Comparison of ENCODE assay signal across 25 cellular contexts in the genomic region with DNA sequence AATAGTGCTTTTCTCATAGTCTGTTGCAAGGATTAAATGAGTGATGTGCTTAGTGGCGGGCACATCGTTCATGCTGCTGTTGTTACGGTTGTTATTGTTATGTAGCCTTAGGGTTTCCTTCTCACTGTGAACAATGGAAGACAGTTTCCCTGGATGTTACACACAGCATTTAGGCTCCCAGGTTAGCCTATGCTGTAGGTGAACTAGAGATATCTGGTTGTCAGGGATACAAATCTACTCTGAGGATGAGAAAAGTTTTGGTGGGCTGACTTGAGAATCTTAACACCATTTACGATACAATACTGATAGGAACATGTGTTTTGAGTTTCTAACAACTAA. TPM values are rescaled to one million over a fixed set of nuclear protein-coding genes. Genes with fewer than 3 reads are reported as not detected.
DNase-seq lines count a peak whose midpoint lies in the region; TF ChIP-seq lines count a peak whose summit lies in the region.
"Had no signal": no experiment of that assay in that cellular context is flagged by ENCODE, and none has a peak within 500 bp of the region (broad histone marks: within the 10 kb centered on the region; RNA-seq: fewer than 3 reads in every experiment).

No MANE protein-coding gene starts in this region.

- peaks cover 84% of the 10 kb centered on the region for H3K4me1 ChIP-seq in cardiac muscle cell (ENCODE audit: low read depth)
- peaks cover 39% of the 10 kb centered on the region for H3K4me1 ChIP-seq in smooth muscle cell (ENCODE audit: low read depth)

- peaks cover 8% of the 10 kb centered on the region for H3F3A ChIP-seq in smooth muscle cell (ENCODE audit: low read depth)

- peaks cover 99% of the 10 kb centered on the region for H3K79me2 ChIP-seq in smooth muscle cell (ENCODE audit: low read depth)

- H2AFZ ChIP-seq in smooth muscle cell (ENCODE audit: low read depth): no peak overlapping the region

- H4K20me1 ChIP-seq in smooth muscle cell (ENCODE audit: low read depth): peaks cover 96% of the 10 kb centered on the region

- H3K9ac ChIP-seq in smooth muscle cell (ENCODE audit: low read depth): peak overlapping the region; percentile 4

- no peak overlapping the region for H3K4me2 ChIP-seq in smooth muscle cell

- peaks cover 72% of the 10 kb centered on the region for H3K4me1 Mint-ChIP-seq in brain
- peaks cover 35% of the 10 kb centered on the region for H3K4me1 Mint-ChIP-seq in mesothelial cell of epicardium

- TF ChIP-seq CTCF in cardiac muscle cell (IDR thresholded peaks at IDR 0.05; ENCODE audit: low read depth, low read length) (no peak), brain (conservative IDR thresholded peaks at IDR 0.05) (no peak), smooth muscle cell (IDR thresholded peaks at IDR 0.05; ENCODE audit: borderline replicate concordance, insufficient read depth, poor library complexity, severe bottlenecking) (no peak), mesothelial cell of epicardium (IDR thresholded peaks at IDR 0.05; ENCODE audit: unreplicated experiment) (no peak)

- H3K36me3 Mint-ChIP-seq in brain: no peaks in the 10 kb centered on the region
- H3K36me3 Mint-ChIP-seq in mesothelial cell of epicardium: no peaks in the 10 kb centered on the region
- H3K36me3 Mint-ChIP-seq: activated CD8-positive, alpha-beta memory T cell treated with anti-CD3 and anti-CD28 coated beads, Interleukin-2, amount 10 ng/mL, durations not matched to agents 7 days and 5 days; activated naive CD4-positive, alpha-beta T cell treated with anti-CD3 and anti-CD28 coated beads, Interleukin-2, amount 10 ng/mL, durations not matched to agents 7 days and 5 days had no signal

- 65% methylated on average over 4 of the region's 4 CpGs for WGBS in smooth muscle cell (ENCODE audit: low lambda C conversion rate)

- DNase-seq in cardiac muscle cell (ENCODE audit: low read depth in 1 of 2, low spot score in 1 of 2) (no peak), cardiac septum (ENCODE audit: low spot score) (no peak), lung microvascular endothelial cell (ENCODE audit: low read depth in 2 of 2) (peak; percentile 21 to 36), smooth muscle cell (lab: John Stamatoyannopoulos, UW; ENCODE audit: unreplicated experiment) (no peak), anterior cingulate cortex (lab: John Stamatoyannopoulos, UW) (no peak), mesothelial cell of epicardium (ENCODE audit: low spot score in 2 of 2, unreplicated experiment in 2 of 2) (no peak)
- no peak for DNase-seq in activated CD4-positive, alpha-beta T cell treated with anti-CD3 and anti-CD28 coated beads, Interleukin-2, amount 50 U/mL, for 1 hour
- DNase-seq: activated CD4-positive, alpha-beta T cell treated with anti-CD3 and anti-CD28 coated beads for 48 hours; activated CD8-positive, alpha-beta memory T cell treated with anti-CD3 and anti-CD28 coated beads, Interleukin-2, amount 10 ng/mL, durations not matched to agents 7 days and 5 days; activated naive CD4-positive, alpha-beta T cell treated with anti-CD3 and anti-CD28 coated beads, Interleukin-2, amount 10 ng/mL, durations not matched to agents 7 days and 5 days; COR-L47; DND-41; effector memory CD8-positive, alpha-beta T cell; IMR-90; NK-92 treated with Interleukin-12 subunit alpha and Interleukin-12 subunit beta, amount 100 ng/mL, for 24 hours; stimulated activated CD4-positive, alpha-beta T cell treated with anti-CD3 and anti-CD28 coated beads, Interleukin-12 subunit alpha, Interleukin-12 subunit beta, amount 100 ng/mL, for 4 hours; stimulated activated naive CD8-positive, alpha-beta T cell treated with anti-CD3 and anti-CD28 coated beads, Interleukin-15, amount 100 ng/mL, for 72 hours had no signal

- H3K36me3 ChIP-seq in cardiac muscle cell (no peaks in the 10 kb centered on the region), smooth muscle cell (ENCODE audit: low read depth) (no peaks in the 10 kb centered on the region)
- H3K36me3 ChIP-seq: ascending aorta, neutrophil, tibial nerve had no signal

- no peaks in the 10 kb centered on the region for H3K27me3 ChIP-seq in cardiac muscle cell
- H3K27me3 ChIP-seq in smooth muscle cell (ENCODE audit: low read depth): no peaks in the 10 kb centered on the region
- H3K27me3 ChIP-seq: ascending aorta, tibial nerve had no signal

- H3K27ac ChIP-seq in cardiac muscle cell: peak overlapping the region; percentile 93
- peak overlapping the region; percentile 48 for H3K27ac ChIP-seq in smooth muscle cell (ENCODE audit: low read depth)
- H3K27ac ChIP-seq: ascending aorta, neutrophil had no signal

- H3K9me3 Mint-ChIP-seq in brain (no peaks in the 10 kb centered on the region), mesothelial cell of epicardium (no peaks in the 10 kb centered on the region)
- H3K9me3 Mint-ChIP-seq: activated naive CD4-positive, alpha-beta T cell treated with anti-CD3 and anti-CD28 coated beads, Interleukin-2, amount 10 ng/mL, durations not matched to agents 7 days and 5 days; effector memory CD8-positive, alpha-beta T cell; stimulated activated naive CD8-positive, alpha-beta T cell treated with anti-CD3 and anti-CD28 coated beads, Interleukin-15, amount 100 ng/mL, for 72 hours; T-helper 1 cell treated with Interleukin-12 subunit alpha and Interleukin-12 subunit beta and Interleukin-4 antibody, amounts not matched to agents 30 μg/mL and 1 μg/mL, for 36 hours had no signal

- intact Hi-C loops in cardiac septum (cut with DNase I): no loop called here

- no peak overlapping the region for H3K4me3 ChIP-seq in cardiac muscle cell
- no peak overlapping the region for H3K4me3 ChIP-seq in smooth muscle cell
- H3K4me3 ChIP-seq: GM12878, mucosa of descending colon, tibial nerve had no signal

- H3K27me3 Mint-ChIP-seq in brain (no peaks in the 10 kb centered on the region), mesothelial cell of epicardium (ENCODE audit: low read depth) (no peaks in the 10 kb centered on the region)
- H3K27me3 Mint-ChIP-seq: effector memory CD8-positive, alpha-beta T cell; stimulated activated naive CD8-positive, alpha-beta T cell treated with anti-CD3 and anti-CD28 coated beads, Interleukin-15, amount 100 ng/mL, for 72 hours had no signal

- H3K4me3 Mint-ChIP-seq in brain (no peak overlapping the region), mesothelial cell of epicardium (no peak overlapping the region)
- H3K4me3 Mint-ChIP-seq: activated CD8-positive, alpha-beta memory T cell treated with anti-CD3 and anti-CD28 coated beads, Interleukin-2, amount 10 ng/mL, durations not matched to agents 7 days and 5 days; activated naive CD4-positive, alpha-beta T cell treated with anti-CD3 and anti-CD28 coated beads, Interleukin-2, amount 10 ng/mL, durations not matched to agents 7 days and 5 days; B cell; effector memory CD8-positive, alpha-beta T cell; stimulated activated naive CD8-positive, alpha-beta T cell treated with anti-CD3 and anti-CD28 coated beads, Interleukin-15, amount 100 ng/mL, for 72 hours; T-helper 1 cell treated with Interleukin-12 subunit alpha and Interleukin-12 subunit beta and Interleukin-4 antibody, amounts not matched to agents 30 μg/mL and 1 μg/mL, for 36 hours had no signal

- no peaks in the 10 kb centered on the region for H3K9me3 ChIP-seq in cardiac muscle cell (ENCODE audit: low read depth)
- H3K9me3 ChIP-seq in smooth muscle cell (replicated peaks; ENCODE audit: low read depth): no peaks in the 10 kb centered on the region
- H3K9me3 ChIP-seq: ascending aorta, mucosa of descending colon, neutrophil, tibial nerve had no signal

- H3K27ac Mint-ChIP-seq in brain (peak overlapping the region in 4 of 5 experiments; percentile 39 to 75 (median 46)), mesothelial cell of epicardium (no peak overlapping the region)
- H3K27ac Mint-ChIP-seq: activated CD8-positive, alpha-beta memory T cell treated with anti-CD3 and anti-CD28 coated beads, Interleukin-2, amount 10 ng/mL, durations not matched to agents 7 days and 5 days; activated naive CD4-positive, alpha-beta T cell treated with anti-CD3 and anti-CD28 coated beads, Interleukin-2, amount 10 ng/mL, durations not matched to agents 7 days and 5 days; B cell; effector memory CD8-positive, alpha-beta T cell; stimulated activated naive CD8-positive, alpha-beta T cell treated with anti-CD3 and anti-CD28 coated beads, Interleukin-15, amount 100 ng/mL, for 72 hours; T-helper 1 cell treated with Interleukin-12 subunit alpha and Interleukin-12 subunit beta and Interleukin-4 antibody, amounts not matched to agents 30 μg/mL and 1 μg/mL, for 36 hours had no signal

RNA-seq across cellular contexts. Expression of a gene that starts 14.7 kb away (rescaled TPM):
- total RNA-seq in cardiac muscle cell: 36.5 and 75.9 TPM in 2 replicates
- 32.2 and 48.1 TPM in 2 replicates for polyA plus RNA-seq in cardiac muscle cell
- 45.0 TPM for total RNA-seq in cardiac septum
- polyA plus RNA-seq in brain (ENCODE audit: insufficient read depth, low read depth, low replicate concordance): 43.1 TPM
- total RNA-seq in lung microvascular endothelial cell: 0.99 and 2.0 TPM in 2 replicates
- total RNA-seq in smooth muscle cell: 37.6 and 37.9 TPM in 2 replicates
- 30.1 and 33.4 TPM in 2 replicates for polyA plus RNA-seq in smooth muscle cell
- 33.5 to 36.8 TPM (median 34.4 TPM) in 3 replicates for total RNA-seq in mesothelial cell of epicardium

Comparison
In these comparisons a context has a peak if more than half of its experiments do, and no peak if none do; other contexts are left out.
1. DNase-seq: peak in lung microvascular endothelial cell (2 of 2); none in cardiac muscle cell (0 of 2), cardiac septum (single experiment), smooth muscle cell (single experiment), anterior cingulate cortex (0 of 58), mesothelial cell of epicardium (0 of 2) and activated CD4-positive, alpha-beta T cell treated with anti-CD3 and anti-CD28 coated beads, Interleukin-2, amount 50 U/mL, for 1 hour (single experiment).
2. RNA of a gene that starts 14.7 kb away (total RNA-seq): 36.5 to 75.9 TPM in cardiac muscle cell, 45.0 TPM in cardiac septum (single experiment), 37.6 to 37.9 TPM in smooth muscle cell and 33.5 to 36.8 TPM in mesothelial cell of epicardium; 0.99 to 2.0 TPM in lung microvascular endothelial cell; every median in the first group is over 10 times any median in the second.